8 cellular contexts compared by ENCODE assay signal in genomic region chr9:130835441-130836298, GRCh38. TPM values are rescaled to one million over a fixed set of nuclear protein-coding genes. Genes with fewer than 3 reads are reported as not detected.
DNase-seq lines count a peak whose midpoint lies in the region; ATAC-seq, FAIRE-seq and TF ChIP-seq lines count a peak whose summit lies in the region.

No MANE protein-coding gene starts in this region.

- no peaks in the 10 kb centered on the region for H3K9me1 ChIP-seq in K562 (ENCODE audit: control insufficient read depth, insufficient read depth, low read length)

- H3K36me3 ChIP-seq in K562 (ENCODE audit: control insufficient read depth, insufficient read depth, low read length) = peaks cover 19% of the 10 kb centered on the region; the same call in 2 of the 3 replicates

- no peak for FAIRE-seq in K562 (lab: Jason Lieb, UNC)

- H3K4me3 ChIP-seq in K562 = peak overlapping the region; percentile 17

- H3K27me3 ChIP-seq in K562 (ENCODE audit: control insufficient read depth in 2 of 2, insufficient read depth in 2 of 2, low read length in 2 of 2) = no peaks in the 10 kb centered on the region

- no peaks in the 10 kb centered on the region for H3K9me3 ChIP-seq in K562 (replicated peaks; ENCODE audit: control insufficient read depth, insufficient read depth, low read depth, low read length)

- in situ Hi-C loops in K562 (cut with MboI) = no loop called here

- peaks cover 0 to 11% of the 10 kb centered on the region in 2 experiments; a peak in 2 of 5 replicates for H3K4me1 ChIP-seq in K562 (replicated peaks in 1 of 2; ENCODE audit: control insufficient read depth in 2 of 2, insufficient read depth in 2 of 2, low read length in 2 of 2)

- TF ChIP-seq EP300 in K562 (IDR thresholded peaks at IDR 0.05; ENCODE audit: low read length) = no peak

- no peak overlapping the region for H2AFZ ChIP-seq in K562 (ENCODE audit: low read depth, low read length)

- H3K9ac ChIP-seq in K562 (ENCODE audit: insufficient read depth in 1 of 2, low read depth in 2 of 2, low read length in 2 of 2) = peak overlapping the region; percentile 6 to 46; a peak in 3 of 4 replicates

- peak overlapping the region; percentile 43 for H3K4me2 ChIP-seq in K562 (ENCODE audit: insufficient read depth, low read length)

- no peak for TF ChIP-seq CTCF in K562 (IDR thresholded peaks at IDR 0.05 in 2 of 3, conservative IDR thresholded peaks at IDR 0.05 in 1 of 3; ENCODE audit: insufficient read depth in 2 of 3, low read depth in 1 of 3, low read length in 3 of 3)

- peak; percentile 28; the same call in 1 of the 2 replicates for TF ChIP-seq POLR2A in Raji (IDR thresholded peaks at IDR 0.05; ENCODE audit: insufficient read depth, low read depth, low read length)
- TF ChIP-seq POLR2A in K562 (conservative IDR thresholded peaks at IDR 0.05) = no peak

- CTCF ChIA-PET in K562 (lab: Yijun Ruan, JAX; ENCODE audit: low intra/inter-chr PET ratio) = no interaction called here

- POLR2A ChIA-PET in K562 (lab: Yijun Ruan, JAX) = interaction anchor here (0.6 to 10.2 kb wide), 15 partner anchors 7 to 1417 kb away, joined by 3 to 160 read pairs (median 6); no protein-coding TSS in a partner anchor

- 74% methylated on average over 44 of the region's 44 CpGs for WGBS in K562 (ENCODE audit: insufficient coverage, low coverage, missing lambda C conversion rate)

- peak; percentile 38 for ATAC-seq in HG03108 (IDR thresholded peaks at IDR 0.05; ENCODE audit: unreplicated experiment)
- ATAC-seq in K562 = peak; percentile 57; the same call in 2 of the 3 replicates

- BruUV-seq in K562 (replicated peaks; lab: Mats Ljungman, UMichigan) = TSS peak; percentile 19

- 0 out of 2 replicates have a peak, but pooled peaks cover 3% of the 10 kb centered on the region for H4K20me1 ChIP-seq in K562 (replicated peaks; ENCODE audit: control insufficient read depth, insufficient read depth, low read length)

- H3K27ac ChIP-seq in K562 (ENCODE audit: extremely low read depth, low read depth, low read length) = no peak overlapping the region

- DNase-seq in SIG-M5 treated with dmso at 0.1 percent for 504 hours (lab: John Stamatoyannopoulos, UW; ENCODE audit: unreplicated experiment) (peak; percentile 24), SIG-M5 (lab: John Stamatoyannopoulos, UW) (no peak), K562 (ENCODE audit: extremely low read depth in 1 of 4, low spot score in 3 of 4) (peak; percentile 78 to 83 (median 82)), iPS-NIHi7 (ENCODE audit: extremely low spot score) (peak; percentile 73)
- peak; percentile 8 to 26 (median 12) for DNase-seq in stimulated activated CD4-positive, alpha-beta T cell treated with anti-CD3 and anti-CD28 coated beads, Interleukin-12 subunit alpha, Interleukin-12 subunit beta, amount 100 ng/mL, for 48 hours (ENCODE audit: low read depth in 2 of 3, low spot score in 1 of 3)
- no peak for DNase-seq in central memory CD4-positive, alpha-beta T cell

- intact Hi-C loops in K562 (cut with micrococcal nuclease) = no loop called here

- no peaks in the 10 kb centered on the region for H3K79me2 ChIP-seq in K562 (ENCODE audit: control insufficient read depth, insufficient read depth, low read length)

- TF ChIP-seq RAD21 in K562 (CRISPR knock-in tag; conservative IDR thresholded peaks at IDR 0.05 in 1 of 2, IDR thresholded peaks at IDR 0.05 in 1 of 2) = no peak

TF ChIP-seq in K562, 482 proteins besides CTCF, POLR2A, EP300 and RAD21:
- no peak for TF ChIP-seq TRIM28 (IDR thresholded peaks at IDR 0.05)
- TF ChIP-seq ZNF551 (CRISPR knock-in tag; IDR thresholded peaks at IDR 0.05) = no peak
- TF ChIP-seq ZNF766 (CRISPR knock-in tag; conservative IDR thresholded peaks at IDR 0.05) = no peak
- no peak for TF ChIP-seq TSC22D4 (tag; IDR thresholded peaks at IDR 0.05)
- no peak for TF ChIP-seq KLF6 (CRISPR knock-in tag; IDR thresholded peaks at IDR 0.05; ENCODE audit: borderline replicate concordance)
- TF ChIP-seq NELFE (IDR thresholded peaks at IDR 0.05; ENCODE audit: insufficient read depth, insufficient read length) = no peak
- no peak for TF ChIP-seq NEUROD1 (IDR thresholded peaks at IDR 0.05; ENCODE audit: borderline replicate concordance, low read depth, low read length, partially characterized antibody)
- TF ChIP-seq CBX1 (IDR thresholded peaks at IDR 0.05; ENCODE audit: low read depth) = no peak
- no peak for TF ChIP-seq JUND (IDR thresholded peaks at IDR 0.05; ENCODE audit: borderline replicate concordance, low read depth, low read length)
- TF ChIP-seq JUND (tag; IDR thresholded peaks at IDR 0.05; ENCODE audit: borderline replicate concordance, low read depth, low read length) = no peak
- TF ChIP-seq RBM34 (IDR thresholded peaks at IDR 0.05; ENCODE audit: borderline replicate concordance, insufficient read depth, low read length) = no peak
- no peak for TF ChIP-seq MTA2 (IDR thresholded peaks at IDR 0.05; ENCODE audit: low read depth)
- no peak for TF ChIP-seq PCBP2 (IDR thresholded peaks at IDR 0.05; ENCODE audit: low read depth, low read length, poor library complexity, severe bottlenecking)
- TF ChIP-seq PTBP1 (IDR thresholded peaks at IDR 0.05; ENCODE audit: low read depth, low read length) = no peak
- no peak for TF ChIP-seq BCOR (IDR thresholded peaks at IDR 0.05)
- TF ChIP-seq FOSL1 (tag; conservative IDR thresholded peaks at IDR 0.05) = no peak
- TF ChIP-seq ERF (CRISPR knock-in tag; IDR thresholded peaks at IDR 0.05) = no peak
- TF ChIP-seq MYNN (IDR thresholded peaks at IDR 0.05) = no peak
- TF ChIP-seq MYNN (CRISPR knock-in tag; IDR thresholded peaks at IDR 0.05) = no peak
- TF ChIP-seq, protein P1, sequence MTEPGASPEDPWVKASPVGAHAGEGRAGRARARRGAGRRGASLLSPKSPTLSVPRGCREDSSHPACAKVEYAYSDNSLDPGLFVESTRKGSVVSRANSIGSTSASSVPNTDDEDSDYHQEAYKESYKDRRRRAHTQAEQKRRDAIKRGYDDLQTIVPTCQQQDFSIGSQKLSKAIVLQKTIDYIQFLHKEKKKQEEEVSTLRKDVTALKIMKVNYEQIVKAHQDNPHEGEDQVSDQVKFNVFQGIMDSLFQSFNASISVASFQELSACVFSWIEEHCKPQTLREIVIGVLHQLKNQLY (CRISPR knock-in tag; conservative IDR thresholded peaks at IDR 0.05) = no peak
TF ChIP-seq in K562: peak in this region for 0.

RNA-seq across cellular contexts. Expression of gene ABL1, which starts 0.6 kb away (rescaled TPM):
- total RNA-seq in K562 (2011; cell fraction: chromatin; rRNA removed; ENCODE audit: low replicate concordance) = 105 and 142 TPM in 2 replicates
- total RNA-seq in K562 (2011; cell fraction: nucleolus; rRNA removed) = 81.7 and 83.9 TPM in 2 replicates
- total RNA-seq in K562 (2011; cell fraction: nucleoplasm; rRNA removed) = 75.2 and 77.0 TPM in 2 replicates
- total RNA-seq in K562 (2014; rRNA removed) = 45.1 and 61.3 TPM in 2 replicates
- total RNA-seq in K562 (2014; rRNA removed; fragmentation: Illumina TruSeq; extraction: Trizol) = 28.6 and 30.2 TPM in 2 replicates
- total RNA-seq in K562 (2015; rRNA removed; fragmentation: Illumina TruSeq; extraction: Trizol) = 37.8 and 41.0 TPM in 2 replicates
- total RNA-seq in K562 (2021) = 124 and 130 TPM in 2 replicates
- 26.0 and 35.7 TPM in 2 replicates for polyA plus RNA-seq in K562 (2011; rRNA removed)
- 44.5 and 48.8 TPM in 2 replicates for polyA plus RNA-seq in K562 (2011; cell fraction: cytosol; rRNA removed)
- polyA plus RNA-seq in K562 (2011; cell fraction: nucleus; rRNA removed) = 51.1 and 57.1 TPM in 2 replicates
- 65.2 and 79.7 TPM in 2 replicates for polyA plus RNA-seq in K562 (2012)
- polyA plus RNA-seq in K562 (2014; fragmentation: Illumina TruSeq; extraction: Trizol) = 64.0 and 77.9 TPM in 2 replicates
- 1 to 10 TPM; 1.5 to 1.6 TPM for polyA plus RNA-seq in K562 (2014; fragmentation: Nextera tagmentation; extraction: Ambion mirVana)
- polyA plus RNA-seq in K562 (2014; rRNA removed) = 59.7 and 60.0 TPM in 2 replicates
- polyA minus RNA-seq in K562 (2011; rRNA and poly(A)+ RNA removed) = 64.2 and 66.3 TPM in 2 replicates
- polyA minus RNA-seq in K562 (2011; cell fraction: cytosol; rRNA and poly(A)+ RNA removed) = 93.5 and 149 TPM in 2 replicates
- 21.7 and 40.1 TPM in 2 replicates for polyA minus RNA-seq in K562 (2011; cell fraction: nucleus; rRNA and poly(A)+ RNA removed)

Comparison
In these comparisons a context has a peak if more than half of its experiments do, and no peak if none do; other contexts are left out.
1. DNase-seq: peak in SIG-M5 treated with dmso at 0.1 percent for 504 hours (single experiment), K562 (4 of 4), iPS-NIHi7 (single experiment) and stimulated activated CD4-positive, alpha-beta T cell treated with anti-CD3 and anti-CD28 coated beads, Interleukin-12 subunit alpha, Interleukin-12 subunit beta, amount 100 ng/mL, for 48 hours (3 of 3); none in SIG-M5 (single experiment) and central memory CD4-positive, alpha-beta T cell (single experiment).